1 cellular context compared by ENCODE assay signal in genomic region chr16:81752876-81753227, GRCh38.
TF ChIP-seq lines count a peak whose summit lies in the region.

No MANE protein-coding gene starts in this region.

TF ChIP-seq in K562, 482 proteins besides CTCF, POLR2A, EP300 and RAD21:
- TF ChIP-seq ZNF449 (CRISPR knock-in tag; IDR thresholded peaks at IDR 0.05) (no peak), KHSRP (IDR thresholded peaks at IDR 0.05) (no peak), ZNF311 (CRISPR knock-in tag; IDR thresholded peaks at IDR 0.05) (0 out of 2 replicates have a peak, but pooled peaks have one; percentile 2), ID3 (CRISPR knock-in tag; IDR thresholded peaks at IDR 0.05) (no peak), ID3 (tag; IDR thresholded peaks at IDR 0.05) (peak; percentile 42; the same call in 1 of the 2 replicates), E2F8 (IDR thresholded peaks at IDR 0.05; ENCODE audit: low read depth, partially characterized antibody) (no peak), UBTF (IDR thresholded peaks at IDR 0.05; ENCODE audit: borderline replicate concordance in 1 of 2, low read depth in 2 of 2, low read length in 2 of 2) (no peak), ZNF197 (CRISPR knock-in tag; IDR thresholded peaks at IDR 0.05; ENCODE audit: low read depth) (peak; percentile 68; the same call in 1 of the 2 replicates), ZKSCAN8 (CRISPR knock-in tag; IDR thresholded peaks at IDR 0.05) (peak; percentile 91), ZBTB9 (CRISPR knock-in tag; IDR thresholded peaks at IDR 0.05) (0 out of 2 replicates have a peak, but pooled peaks have one; percentile 28), TEAD4 (IDR thresholded peaks at IDR 0.05; ENCODE audit: low read length) (no peak), TEAD4 (CRISPR knock-in tag; IDR thresholded peaks at IDR 0.05; ENCODE audit: borderline replicate concordance) (no peak), HDAC2 (IDR thresholded peaks at IDR 0.05) (0 out of 2 replicates have a peak, but pooled peaks have one; percentile 3), ZBTB17 (CRISPR knock-in tag; IDR thresholded peaks at IDR 0.05) (0 out of 2 replicates have a peak, but pooled peaks have one; percentile 1), MCM7 (IDR thresholded peaks at IDR 0.05) (no peak)
TF ChIP-seq in K562: peak in this region for 7.
